In genomic region chr18:49251451-49251850, GRCh38 we compare ENCODE assay signal across 11 cellular contexts.
"Had no signal": no experiment of that assay in that cellular context is flagged by ENCODE, and none has a peak within 500 bp of the region (broad histone marks: within the 10 kb centered on the region; RNA-seq: fewer than 3 reads in every experiment).

No MANE protein-coding gene starts in this region.

- ATAC-seq: naive thymus-derived CD4-positive, alpha-beta T cell; stimulated activated memory B cell treated with anti-CD40 and anti-IgM and Interleukin-4, amounts not matched to agents 10 μg/mL and 1 μg/mL and 100 μg/mL, for 72 hours had no signal

- H3K4me1 Mint-ChIP-seq: activated naive CD4-positive, alpha-beta T cell treated with anti-CD3 and anti-CD28 coated beads, Interleukin-2, amount 50 U/mL, for 24 hours; central memory CD8-positive, alpha-beta T cell; stimulated activated memory B cell treated with anti-CD40 and anti-IgM and Interleukin-4, amounts not matched to agents 10 μg/mL and 1 μg/mL and 100 μg/mL, for 72 hours had no signal

- H3K27ac ChIP-seq: right atrium auricular region, tibial nerve, vagina had no signal

- H3K27me3 Mint-ChIP-seq: activated naive CD4-positive, alpha-beta T cell treated with anti-CD3 and anti-CD28 coated beads, Interleukin-2, amount 50 U/mL, for 24 hours; brain; central memory CD8-positive, alpha-beta T cell; naive thymus-derived CD4-positive, alpha-beta T cell; stimulated activated memory B cell treated with anti-CD40 and anti-IgM and Interleukin-4, amounts not matched to agents 10 μg/mL and 1 μg/mL and 100 μg/mL, for 72 hours had no signal

- DNase-seq: activated effector memory CD4-positive, alpha-beta T cell treated with Interleukin-2 at 50 U/mL for 16 hours; activated T-cell treated with anti-CD3 and anti-CD28 coated beads, Interleukin-2, amount 50 U/mL, for 1 hour; lower lobe of right lung; naive thymus-derived CD4-positive, alpha-beta T cell had no signal

- H3K27ac Mint-ChIP-seq: activated naive CD4-positive, alpha-beta T cell treated with anti-CD3 and anti-CD28 coated beads, Interleukin-2, amount 50 U/mL, for 24 hours; brain; naive thymus-derived CD4-positive, alpha-beta T cell; stimulated activated memory B cell treated with anti-CD40 and anti-IgM and Interleukin-4, amounts not matched to agents 10 μg/mL and 1 μg/mL and 100 μg/mL, for 72 hours had no signal

- H3K4me3 Mint-ChIP-seq: activated naive CD4-positive, alpha-beta T cell treated with anti-CD3 and anti-CD28 coated beads, Interleukin-2, amount 50 U/mL, for 24 hours; brain; central memory CD8-positive, alpha-beta T cell; naive thymus-derived CD4-positive, alpha-beta T cell; stimulated activated memory B cell treated with anti-CD40 and anti-IgM and Interleukin-4, amounts not matched to agents 10 μg/mL and 1 μg/mL and 100 μg/mL, for 72 hours had no signal

- H3K9me3 Mint-ChIP-seq: activated naive CD4-positive, alpha-beta T cell treated with anti-CD3 and anti-CD28 coated beads, Interleukin-2, amount 50 U/mL, for 24 hours; central memory CD8-positive, alpha-beta T cell; stimulated activated memory B cell treated with anti-CD40 and anti-IgM and Interleukin-4, amounts not matched to agents 10 μg/mL and 1 μg/mL and 100 μg/mL, for 72 hours had no signal
